In genomic region chr20:3783068-3783489, GRCh38 we compare ENCODE assay signal across 12 cellular contexts. TPM values are rescaled to one million over a fixed set of nuclear protein-coding genes. Genes with fewer than 3 reads are reported as not detected.
DNase-seq lines count a peak whose midpoint lies in the region; ATAC-seq and TF ChIP-seq lines count a peak whose summit lies in the region.
"Had no signal": no experiment of that assay in that cellular context is flagged by ENCODE, and none has a peak within 500 bp of the region (broad histone marks: within the 10 kb centered on the region; RNA-seq: fewer than 3 reads in every experiment).

No MANE protein-coding gene starts in this region.

- H3K36me3 ChIP-seq in HCT116 (ENCODE audit: control insufficient read depth in 1 of 2, insufficient read depth in 2 of 2, low read length in 2 of 2) (peaks cover 0 to 8% of the 10 kb centered on the region in 2 experiments; a peak in 1 of 4 replicates), breast epithelium (no peaks in the 10 kb centered on the region), HAP-1 (replicated peaks) (peaks cover 9% of the 10 kb centered on the region; the same call in 1 of the 2 replicates)

- H3K4me3 ChIP-seq in HCT116 (replicated peaks in 1 of 2; ENCODE audit: low read depth in 1 of 2, low read length in 2 of 2) (no peak overlapping the region), breast epithelium (peak overlapping the region in 1 of 3 donors; percentile 80), HAP-1 (no peak overlapping the region)

- no TSS peak for BruUV-seq in HCT116 (replicated peaks; lab: Mats Ljungman, UMichigan)

- RAD21 ChIA-PET in HCT116 (lab: Charles Lee; ENCODE audit: low non-redundant PET in 1 of 2, low total read pairs in 2 of 2, uncharacterized antibody in 2 of 2, unreplicated experiment in 2 of 2): no interaction called here

- DNase-seq in DMS53 (lab: John Stamatoyannopoulos, UW) (peak; percentile 52), DMS53 treated with DMSO at 0.1 percent for 48 hours (lab: John Stamatoyannopoulos, UW; ENCODE audit: unreplicated experiment) (no peak), HCT116 (ENCODE audit: low read depth, low spot score) (no peak), breast epithelium (ENCODE audit: low spot score in 2 of 2) (peak; percentile 43 to 77), posterior vena cava (ENCODE audit: low spot score) (peak; percentile 73), HAP-1 (ENCODE audit: low spot score in 2 of 2) (no peak)
- DNase-seq: activated naive CD4-positive, alpha-beta T cell treated with anti-CD3 and anti-CD28 coated beads, Interleukin-2, amount 50 U/mL, for 16 hours; left ventricle myocardium superior; stimulated activated CD4-positive, alpha-beta T cell treated with anti-CD3 and anti-CD28 coated beads, Interleukin-4, amount 100 ng/mL, for 1 hour had no signal

- H3K4me1 ChIP-seq in HCT116 (ENCODE audit: control insufficient read depth in 1 of 2, insufficient read depth in 2 of 2, low read length in 2 of 2) (peaks cover 15 to 35% of the 10 kb centered on the region in 2 experiments; a peak in 3 of 4 replicates), breast epithelium (peaks cover 31 to 38% of the 10 kb centered on the region in 2 donors), HAP-1 (peaks cover 8% of the 10 kb centered on the region)

- H3K9ac ChIP-seq in HCT116 (ENCODE audit: low read length): no peak overlapping the region

- no peaks in the 10 kb centered on the region for H4K20me1 ChIP-seq in HCT116 (ENCODE audit: insufficient read depth)

- ATAC-seq in HCT116: no peak
- no peak for ATAC-seq in GM18858 (IDR thresholded peaks at IDR 0.05; ENCODE audit: unreplicated experiment)
- no peak for ATAC-seq in HG02852 (IDR thresholded peaks at IDR 0.05; ENCODE audit: unreplicated experiment)
- ATAC-seq: left ventricle myocardium superior had no signal

- peaks cover 27% of the 10 kb centered on the region for H3K79me2 ChIP-seq in HCT116 (ENCODE audit: insufficient read depth, low read length)

- intact Hi-C loops in HCT116 (cut with micrococcal nuclease) (no loop called here), breast epithelium (cut with DNase I; ENCODE audit: low total_unique reads) (no loop called here), posterior vena cava (cut with DNase I) (no loop called here)

- H3K27me3 ChIP-seq in HCT116 (ENCODE audit: insufficient read depth, low read length) (no peaks in the 10 kb centered on the region), breast epithelium (no peaks in the 10 kb centered on the region), HAP-1 (ENCODE audit: low read depth) (no peaks in the 10 kb centered on the region)

- in situ Hi-C loops in HAP-1 (cut with MboI; ENCODE audit: low sequenced_read_pairs): no loop called here

- no peak overlapping the region for H2AFZ ChIP-seq in HCT116 (ENCODE audit: low read depth, low read length, poor library complexity, severe bottlenecking)

- no peaks in the 10 kb centered on the region for H3K9me2 ChIP-seq in HCT116 (ENCODE audit: insufficient read depth)

- TF ChIP-seq POLR2A in HCT116 (IDR thresholded peaks at IDR 0.05; ENCODE audit: borderline replicate concordance, extremely low read depth, insufficient read depth, insufficient read length) (no peak), breast epithelium (IDR thresholded peaks at IDR 0.05) (no peak)

- no peak for TF ChIP-seq RAD21 in HCT116 (IDR thresholded peaks at IDR 0.05; ENCODE audit: low read depth)

- H3K4me2 ChIP-seq in HCT116 (ENCODE audit: low read length): no peak overlapping the region

- TF ChIP-seq CTCF in HCT116 (IDR thresholded peaks at IDR 0.05 in 2 of 3, conservative IDR thresholded peaks at IDR 0.05 in 1 of 3; ENCODE audit: borderline replicate concordance in 1 of 3, insufficient read depth in 1 of 3, low read depth in 2 of 3, low read length in 2 of 3): no peak
- TF ChIP-seq CTCF in breast epithelium (IDR thresholded peaks at IDR 0.05): no peak

- H3K27ac ChIP-seq in HCT116 (ENCODE audit: low read depth, low read length) (no peak overlapping the region), breast epithelium (peak overlapping the region; percentile 72 to 82)

- POLR2A ChIA-PET in HCT116 (lab: Charles Lee): no interaction called here

- CTCF ChIA-PET in HCT116 (lab: Charles Lee): no interaction called here

- H3K9me3 ChIP-seq in HCT116 (ENCODE audit: control insufficient read depth in 1 of 2, insufficient read depth in 1 of 2, low read depth in 1 of 2, low read length in 2 of 2): no peaks in the 10 kb centered on the region
- H3K9me3 ChIP-seq in breast epithelium: no peaks in the 10 kb centered on the region
- no peaks in the 10 kb centered on the region for H3K9me3 ChIP-seq in HAP-1

TF ChIP-seq in HCT116, 20 proteins besides CTCF, POLR2A, EP300 and RAD21:
- TF ChIP-seq FOSL1 (IDR thresholded peaks at IDR 0.05; ENCODE audit: low read depth): no peak
- peak; percentile 17; the same call in 1 of the 2 replicates for TF ChIP-seq POLR2AphosphoS5 (IDR thresholded peaks at IDR 0.05; ENCODE audit: low read depth, low read length)
- no peak for TF ChIP-seq ZBTB33 (IDR thresholded peaks at IDR 0.05; ENCODE audit: extremely low read depth, insufficient replicate concordance, low read length)
- no peak for TF ChIP-seq EZH2phosphoT487 (IDR thresholded peaks at IDR 0.05; ENCODE audit: borderline replicate concordance)
- no peak for TF ChIP-seq JUND (IDR thresholded peaks at IDR 0.05)
TF ChIP-seq in HCT116: peak in this region for 1.

RNA-seq across cellular contexts. Expression of gene SPEF1, which starts 1.8 kb away (rescaled TPM):
- 0.93 TPM for total RNA-seq in HCT116 (2021; ENCODE audit: unreplicated experiment)
- 0.74 and 0.83 TPM in 2 replicates for polyA plus RNA-seq in HCT116 (2012)
- total RNA-seq in breast epithelium: under 1 TPM in 2 of 3 donors, not detected in 1; 0.33 to 0.88 TPM
- total RNA-seq in posterior vena cava: not detected
- total RNA-seq: glomerular endothelial cell, left ventricle myocardium superior had no signal

RNA-seq across cellular contexts. Expression of gene CENPB, which starts 3.5 kb away (rescaled TPM):
- 67.2 TPM for total RNA-seq in HCT116 (2021; ENCODE audit: unreplicated experiment)
- 40.7 and 42.0 TPM in 2 replicates for polyA plus RNA-seq in HCT116 (2012)
- total RNA-seq in breast epithelium: 10 to 100 TPM; 55.5 to 69.8 (median 68.2) TPM
- total RNA-seq in posterior vena cava: 100 to 1,000 TPM in 1 of 2 donors, 10 to 100 TPM in 1; 97.4 to 119 TPM

RNA-seq across cellular contexts. Expression of gene CDC25B, which starts 13.0 kb away (rescaled TPM):
- 223 TPM for total RNA-seq in HCT116 (2021; ENCODE audit: unreplicated experiment)
- 175 and 226 TPM in 2 replicates for polyA plus RNA-seq in HCT116 (2012)
- 10 to 100 TPM; 18.1 to 25.0 (median 22.0) TPM for total RNA-seq in breast epithelium
- total RNA-seq in posterior vena cava: 10 to 100 TPM; 24.0 to 24.2 TPM

RNA-seq across cellular contexts. Expression of gene ADISSP, which starts 15.5 kb away (rescaled TPM):
- 99.4 TPM for total RNA-seq in HCT116 (2021; ENCODE audit: unreplicated experiment)
- polyA plus RNA-seq in HCT116 (2012): 71.0 and 92.8 TPM in 2 replicates
- 10 to 100 TPM; 12.3 to 29.3 (median 15.7) TPM for total RNA-seq in breast epithelium
- 10 to 100 TPM; 14.6 to 20.2 TPM for total RNA-seq in posterior vena cava

RNA-seq across cellular contexts. Expression of gene AP5S1, which starts 37.3 kb away (rescaled TPM):
- 12.1 TPM for total RNA-seq in HCT116 (2021; ENCODE audit: unreplicated experiment)
- polyA plus RNA-seq in HCT116 (2012): 8.7 and 9.0 TPM in 2 replicates
- 10 to 100 TPM; 11.1 to 13.8 (median 11.8) TPM for total RNA-seq in breast epithelium
- total RNA-seq in posterior vena cava: 10 to 100 TPM in 1 of 2 donors, 1 to 10 TPM in 1; 8.8 to 11.2 TPM

Comparison
In these comparisons a context has a peak if more than half of its experiments do, and no peak if none do; other contexts are left out.
1. DNase-seq: peak in DMS53 (single experiment), breast epithelium (2 of 2) and posterior vena cava (single experiment); none in DMS53 treated with DMSO at 0.1 percent for 48 hours (single experiment), HCT116 (single experiment) and HAP-1 (0 of 2).